In genomic region chr20:21395666-21396044, GRCh38 we compare ENCODE assay signal across 10 cellular contexts. TPM values are rescaled to one million over a fixed set of nuclear protein-coding genes. Genes with fewer than 3 reads are reported as not detected.
DNase-seq lines count a peak whose midpoint lies in the region; ATAC-seq, FAIRE-seq and TF ChIP-seq lines count a peak whose summit lies in the region.
"Had no signal": no experiment of that assay in that cellular context is flagged by ENCODE, and none has a peak within 500 bp of the region (broad histone marks: within the 10 kb centered on the region; RNA-seq: fewer than 3 reads in every experiment).

No MANE protein-coding gene starts in this region.

- peak; percentile 40 for DNase-seq in activated CD4-positive, alpha-beta memory T cell treated with anti-CD3 and anti-CD28 coated beads, Interleukin-2, amount 10 ng/mL, durations not matched to agents 7 days and 5 days
- DNase-seq in endothelial cell of umbilical vein (ENCODE audit: low read depth, low spot score), result no peak
- DNase-seq in stimulated activated CD8-positive, alpha-beta memory T cell treated with anti-CD3 and anti-CD28 coated beads, Interleukin-12 subunit alpha, Interleukin-12 subunit beta, amount 100 ng/mL, for 4 hours (ENCODE audit: low read depth), result peak; percentile 17
- no peak for DNase-seq in substantia nigra (lab: John Stamatoyannopoulos, UW)
- no peak for DNase-seq in NCI-H748 (lab: John Stamatoyannopoulos, UW; ENCODE audit: unreplicated experiment)
- DNase-seq: NCI-H1930 had no signal

- peaks cover 74% of the 10 kb centered on the region for H3K27me3 Mint-ChIP-seq in activated CD4-positive, alpha-beta memory T cell treated with anti-CD3 and anti-CD28 coated beads, Interleukin-2, amount 10 ng/mL, durations not matched to agents 7 days and 5 days

- H3K9me3 ChIP-seq in HUES48 (ENCODE audit: control insufficient read depth, insufficient read depth, low read length), result no peaks in the 10 kb centered on the region
- H3K9me3 ChIP-seq in endothelial cell of umbilical vein (replicated peaks; ENCODE audit: control insufficient read depth, insufficient read depth, low read length), result no peaks in the 10 kb centered on the region

- H3K9ac ChIP-seq in HUES48 (ENCODE audit: low read depth, low read length) (no peak overlapping the region), endothelial cell of umbilical vein (replicated peaks; ENCODE audit: extremely low read depth, insufficient read depth, low read length) (no peak overlapping the region)

- H3K36me3 ChIP-seq in HUES48 (ENCODE audit: control insufficient read depth, insufficient read depth, low read length) (no peaks in the 10 kb centered on the region), endothelial cell of umbilical vein (ENCODE audit: control insufficient read depth in 2 of 2, extremely low read depth in 1 of 2, insufficient read depth in 2 of 2, low read length in 2 of 2) (no peaks in the 10 kb centered on the region)

- H3K4me3 ChIP-seq in HUES48 (ENCODE audit: low read depth, low read length) (peak overlapping the region; percentile 50; the same call in 1 of the 2 replicates), endothelial cell of umbilical vein (replicated peaks in 1 of 3; ENCODE audit: insufficient read depth in 1 of 3, low read depth in 1 of 3, low read length in 3 of 3) (no peak overlapping the region)

- no peaks in the 10 kb centered on the region for H3K79me2 ChIP-seq in endothelial cell of umbilical vein (ENCODE audit: control insufficient read depth, insufficient read depth, low read length)

- dilution Hi-C loops in endothelial cell of umbilical vein (cut with MboI; ENCODE audit: extremely low pct_ligation_motif_present, low sequenced_read_pairs), result no loop called here

- H3K4me1 ChIP-seq in HUES48 (ENCODE audit: control insufficient read depth, insufficient read depth, low read length) (peaks cover 20% of the 10 kb centered on the region), endothelial cell of umbilical vein (ENCODE audit: control insufficient read depth, extremely low read depth, insufficient read depth, low read length) (peaks cover 7% of the 10 kb centered on the region)

- H3K27ac Mint-ChIP-seq in activated CD4-positive, alpha-beta memory T cell treated with anti-CD3 and anti-CD28 coated beads, Interleukin-2, amount 10 ng/mL, durations not matched to agents 7 days and 5 days, result no peak overlapping the region

- H3K4me1 Mint-ChIP-seq in activated CD4-positive, alpha-beta memory T cell treated with anti-CD3 and anti-CD28 coated beads, Interleukin-2, amount 10 ng/mL, durations not matched to agents 7 days and 5 days, result peaks cover 26% of the 10 kb centered on the region

- ATAC-seq in GM21423 (IDR thresholded peaks at IDR 0.05; ENCODE audit: unreplicated experiment), result no peak
- ATAC-seq in HG03175 (IDR thresholded peaks at IDR 0.05; ENCODE audit: unreplicated experiment), result no peak

- CTCF ChIA-PET in activated CD4-positive, alpha-beta memory T cell treated with anti-CD3 and anti-CD28 coated beads, Interleukin-2, amount 10 ng/mL, durations not matched to agents 7 days and 5 days (lab: Charles Lee), result interaction anchor here (1.1 to 4.2 kb wide), 4 partner anchors 109 to 160 kb away, joined by 3 to 18 read pairs (median 3); no protein-coding TSS in a partner anchor
- CTCF ChIA-PET in endothelial cell of umbilical vein (lab: Charles Lee), result interaction anchor here (1.4 kb wide), 1 partner anchor 160 kb away, joined by 9 read pairs; no protein-coding TSS in a partner anchor

- TF ChIP-seq CTCF in endothelial cell of umbilical vein (IDR thresholded peaks at IDR 0.05; ENCODE audit: extremely low read depth in 1 of 2, insufficient read depth in 1 of 2, low read depth in 1 of 2, low read length in 2 of 2), result no peak

- H3K4me2 ChIP-seq in endothelial cell of umbilical vein (ENCODE audit: insufficient read depth, low read length), result no peak overlapping the region

- FAIRE-seq in endothelial cell of umbilical vein (lab: Jason Lieb, UNC), result no peak

- no TSS peak for BruUV-seq in endothelial cell of umbilical vein (replicated peaks; lab: Mats Ljungman, UMichigan)

- H3K36me3 Mint-ChIP-seq in activated CD4-positive, alpha-beta memory T cell treated with anti-CD3 and anti-CD28 coated beads, Interleukin-2, amount 10 ng/mL, durations not matched to agents 7 days and 5 days (ENCODE audit: low read depth), result peaks cover 13% of the 10 kb centered on the region

- H3K27me3 ChIP-seq in HUES48 (ENCODE audit: control insufficient read depth, insufficient read depth, low read length) (peaks cover 100% of the 10 kb centered on the region), endothelial cell of umbilical vein (ENCODE audit: control insufficient read depth in 2 of 2, insufficient read depth in 2 of 2, low read length in 2 of 2) (peaks cover 68 to 98% of the 10 kb centered on the region in 2 experiments)

- H3K27ac ChIP-seq in HUES48 (ENCODE audit: low read depth, low read length) (no peak overlapping the region), endothelial cell of umbilical vein (ENCODE audit: insufficient read depth, low read depth, low read length) (no peak overlapping the region), substantia nigra (ENCODE audit: low read depth, low read length, poor library complexity, severe bottlenecking) (no peak overlapping the region)

- H3K9me3 Mint-ChIP-seq in activated CD4-positive, alpha-beta memory T cell treated with anti-CD3 and anti-CD28 coated beads, Interleukin-2, amount 10 ng/mL, durations not matched to agents 7 days and 5 days, result no peaks in the 10 kb centered on the region

- intact Hi-C loops in endothelial cell of umbilical vein (cut with micrococcal nuclease), result loop anchor here (5.0 to 10.0 kb wide), 2 partner anchors 112 to 271 kb away; partner anchors contain the start of gene KIZ

- peaks cover 2% of the 10 kb centered on the region for H4K20me1 ChIP-seq in endothelial cell of umbilical vein (replicated peaks; ENCODE audit: control insufficient read depth, extremely low read depth, insufficient read depth, low read length)

- H3K9me1 ChIP-seq in endothelial cell of umbilical vein (replicated peaks; ENCODE audit: control insufficient read depth, extremely low read depth, insufficient read depth, low read length), result no peaks in the 10 kb centered on the region

- POLR2A ChIA-PET in activated CD4-positive, alpha-beta memory T cell treated with anti-CD3 and anti-CD28 coated beads, Interleukin-2, amount 10 ng/mL, durations not matched to agents 7 days and 5 days (lab: Charles Lee), result interaction anchor here (0.8 kb wide), 2 partner anchors 19 to 93 kb away, joined by 3 to 4 read pairs; partner anchors contain the start of gene XRN2
- POLR2A ChIA-PET in endothelial cell of umbilical vein (lab: Charles Lee), result interaction anchor here (1.2 kb wide), 1 partner anchor 10 kb away, joined by 3 read pairs; no protein-coding TSS in a partner anchor

- TF ChIP-seq POLR2A in endothelial cell of umbilical vein (IDR thresholded peaks at IDR 0.05; ENCODE audit: low read depth, low read length), result no peak

- peak overlapping the region; percentile 6 for H2AFZ ChIP-seq in endothelial cell of umbilical vein (ENCODE audit: low read depth, low read length)

- H3K4me3 Mint-ChIP-seq in activated CD4-positive, alpha-beta memory T cell treated with anti-CD3 and anti-CD28 coated beads, Interleukin-2, amount 10 ng/mL, durations not matched to agents 7 days and 5 days, result peak overlapping the region; percentile 63

TF ChIP-seq in endothelial cell of umbilical vein, 7 proteins besides CTCF, POLR2A, EP300 and RAD21:
- TF ChIP-seq GATA2 (IDR thresholded peaks at IDR 0.05; ENCODE audit: insufficient read depth, insufficient read length, low read depth, low read length) (no peak), MAX (IDR thresholded peaks at IDR 0.05; ENCODE audit: insufficient read depth, insufficient read length) (no peak), EZH2 (IDR thresholded peaks at IDR 0.05; ENCODE audit: borderline replicate concordance, low read depth, low read length, severe bottlenecking) (peak; percentile 100)

RNA-seq across cellular contexts. Expression of gene NKX2-4, which starts 1.7 kb away (rescaled TPM):
- not detected for total RNA-seq in activated CD4-positive, alpha-beta memory T cell treated with anti-CD3 and anti-CD28 coated beads, Interleukin-2, amount 10 ng/mL, durations not matched to agents 7 days and 5 days
- not detected in 2 replicates for total RNA-seq in endothelial cell of umbilical vein
- not detected in 2 replicates for polyA plus RNA-seq in endothelial cell of umbilical vein
- polyA plus RNA-seq in endothelial cell of umbilical vein (2011; cell fraction: cytosol; rRNA removed), result not detected in 2 replicates
- not detected in 2 replicates for polyA plus RNA-seq in endothelial cell of umbilical vein (2011; cell fraction: nucleus; rRNA removed)
- not detected in 2 replicates for polyA plus RNA-seq in endothelial cell of umbilical vein (2012)
- polyA minus RNA-seq in endothelial cell of umbilical vein, result not detected in 2 replicates
- polyA minus RNA-seq in endothelial cell of umbilical vein (2011; cell fraction: cytosol; rRNA and poly(A)+ RNA removed), result not detected
- polyA minus RNA-seq in endothelial cell of umbilical vein (2011; cell fraction: nucleus; rRNA and poly(A)+ RNA removed), result not detected in 2 replicates
- total RNA-seq: posterior vena cava had no signal

Comparison
In these comparisons a context has a peak if more than half of its experiments do, and no peak if none do; other contexts are left out.
1. DNase-seq: peak in activated CD4-positive, alpha-beta memory T cell treated with anti-CD3 and anti-CD28 coated beads, Interleukin-2, amount 10 ng/mL, durations not matched to agents 7 days and 5 days (single experiment) and stimulated activated CD8-positive, alpha-beta memory T cell treated with anti-CD3 and anti-CD28 coated beads, Interleukin-12 subunit alpha, Interleukin-12 subunit beta, amount 100 ng/mL, for 4 hours (single experiment); none in endothelial cell of umbilical vein (single experiment), substantia nigra (0 of 49) and NCI-H748 (single experiment).